ENCODE assay signal across 28 cellular contexts in genomic region chr11:124081496-124081895, GRCh38. TPM values are rescaled to one million over a fixed set of nuclear protein-coding genes. Genes with fewer than 3 reads are reported as not detected.
"Had no signal": no experiment of that assay in that cellular context is flagged by ENCODE, and none has a peak within 500 bp of the region (broad histone marks: within the 10 kb centered on the region; RNA-seq: fewer than 3 reads in every experiment).

No MANE protein-coding gene starts in this region.

- H3K9me3 ChIP-seq: gastrocnemius medialis, heart right ventricle, neutrophil, testis, tibial nerve had no signal

- H3K36me3 ChIP-seq: gastrocnemius medialis, heart right ventricle, neutrophil, tibial nerve had no signal

- ATAC-seq: effector memory CD8-positive, alpha-beta T cell; gastrocnemius medialis; heart right ventricle; naive thymus-derived CD4-positive, alpha-beta T cell; sciatic nerve; stimulated activated naive B cell treated with anti-CD40 and anti-IgM and Interleukin-4, amounts not matched to agents 10 μg/mL and 1 μg/mL and 100 μg/mL, for 72 hours; stimulated activated naive CD8-positive, alpha-beta T cell treated with anti-CD3 and anti-CD28 coated beads, Interleukin-15, amount 100 ng/mL, for 72 hours had no signal

- H3K27me3 ChIP-seq: testis had no signal

- H3K4me3 ChIP-seq: gastrocnemius medialis, heart right ventricle, testis, tibial nerve had no signal

- DNase-seq: central memory CD4-positive, alpha-beta T cell; effector memory CD8-positive, alpha-beta T cell; gastrocnemius medialis; heart right ventricle; immature natural killer cell; kidney glomerular epithelial cell; mammary epithelial cell; naive thymus-derived CD4-positive, alpha-beta T cell; nephron progenitor cell; posterior cingulate gyrus; stimulated activated CD4-positive, alpha-beta T cell treated with anti-CD3 and anti-CD28 coated beads, Interleukin-2, amount 100 ng/mL, for 24 hours; stimulated activated CD4-positive, alpha-beta T cell treated with anti-CD3 and anti-CD28 coated beads, Interleukin-4, amount 100 ng/mL, for 4 hours; stimulated activated naive B cell treated with anti-CD40 and anti-IgM and Interleukin-4, amounts not matched to agents 10 μg/mL and 1 μg/mL and 100 μg/mL, for 72 hours; stimulated activated naive CD8-positive, alpha-beta T cell treated with anti-CD3 and anti-CD28 coated beads, Interleukin-15, amount 100 ng/mL, for 72 hours; testis had no signal

- H3K4me1 ChIP-seq: gastrocnemius medialis, testis had no signal

- H3K27ac ChIP-seq: gastrocnemius medialis, heart right ventricle, neutrophil, testis, tibial nerve had no signal

RNA-seq across cellular contexts. Expression of gene OR10G7, which starts 40.4 kb away (rescaled TPM):
- total RNA-seq: chondrocyte; gastrocnemius medialis; heart right ventricle; lower leg skin; mammary epithelial cell; mesenteric fat pad; mononuclear cell; naive thymus-derived CD4-positive, alpha-beta T cell; osteoblast; pulmonary artery endothelial cell; sciatic nerve; skeletal muscle tissue; subcutaneous adipose tissue; testis; tibial nerve; urinary bladder had no signal
- polyA plus RNA-seq: esophagus; heart right ventricle; immature natural killer cell; mammary epithelial cell; naive thymus-derived CD4-positive, alpha-beta T cell; urinary bladder had no signal

RNA-seq across cellular contexts. Expression of gene OR10G8, which starts 54.9 kb away (rescaled TPM):
- total RNA-seq: chondrocyte; gastrocnemius medialis; heart right ventricle; lower leg skin; mammary epithelial cell; mesenteric fat pad; mononuclear cell; naive thymus-derived CD4-positive, alpha-beta T cell; osteoblast; pulmonary artery endothelial cell; sciatic nerve; skeletal muscle tissue; subcutaneous adipose tissue; tibial nerve; urinary bladder had no signal
- polyA plus RNA-seq: esophagus; heart right ventricle; immature natural killer cell; mammary epithelial cell; naive thymus-derived CD4-positive, alpha-beta T cell; urinary bladder had no signal

RNA-seq across cellular contexts. Expression of gene OR10G9, which starts 58.7 kb away (rescaled TPM):
- total RNA-seq: chondrocyte; gastrocnemius medialis; heart right ventricle; lower leg skin; mesenteric fat pad; mononuclear cell; naive thymus-derived CD4-positive, alpha-beta T cell; osteoblast; pulmonary artery endothelial cell; sciatic nerve; skeletal muscle tissue; subcutaneous adipose tissue; tibial nerve; urinary bladder had no signal
- polyA plus RNA-seq: esophagus; heart right ventricle; immature natural killer cell; mammary epithelial cell; naive thymus-derived CD4-positive, alpha-beta T cell; urinary bladder had no signal
